9 cellular contexts compared by ENCODE assay signal in genomic region chr18:48813833-48814489, GRCh38.
DNase-seq lines count a peak whose midpoint lies in the region; ATAC-seq, FAIRE-seq and TF ChIP-seq lines count a peak whose summit lies in the region.
"Had no signal": no experiment of that assay in that cellular context is flagged by ENCODE, and none has a peak within 500 bp of the region (broad histone marks: within the 10 kb centered on the region; RNA-seq: fewer than 3 reads in every experiment).

No MANE protein-coding gene starts in this region.

- peak overlapping the region; percentile 48 for H3K9ac ChIP-seq in GM12878 (ENCODE audit: control insufficient read depth, insufficient read depth, low read length)
- peak overlapping the region; percentile 15 for H3K9ac ChIP-seq in mucosa of stomach (ENCODE audit: low read length)
- no peak overlapping the region for H3K9ac ChIP-seq in Karpas-422 (ENCODE audit: low read length)

- no peaks in the 10 kb centered on the region for H3K9me3 ChIP-seq in CD4-positive, alpha-beta memory T cell (ENCODE audit: control insufficient read depth in 1 of 2, low read length in 2 of 2)
- H3K9me3 ChIP-seq in GM12878 (replicated peaks; ENCODE audit: control insufficient read depth, insufficient read depth, low read length), result no peaks in the 10 kb centered on the region
- no peaks in the 10 kb centered on the region for H3K9me3 ChIP-seq in mucosa of stomach (ENCODE audit: control insufficient read depth, low read length)
- H3K9me3 ChIP-seq in Karpas-422 (ENCODE audit: low read length), result no peaks in the 10 kb centered on the region

- no peak for FAIRE-seq in GM12878 (lab: Jason Lieb, UNC)

- no peaks in the 10 kb centered on the region for H3K27me3 Mint-ChIP-seq in CD4-positive, alpha-beta memory T cell

- H3K4me1 Mint-ChIP-seq in CD4-positive, alpha-beta memory T cell, result peaks cover 41 to 66% (median 54%) of the 10 kb centered on the region in 4 donors

- H3K36me3 Mint-ChIP-seq in CD4-positive, alpha-beta memory T cell, result peaks cover 0 to 1% of the 10 kb centered on the region in 2 donors

- peak overlapping the region; percentile 91 to 99 (median 97) for H3K27ac Mint-ChIP-seq in CD4-positive, alpha-beta memory T cell

- peak overlapping the region; percentile 25 for H2AFZ ChIP-seq in GM12878 (ENCODE audit: control insufficient read depth, low read depth, low read length)
- H2AFZ ChIP-seq in Karpas-422 (ENCODE audit: low read length), result no peak overlapping the region

- H3K4me1 ChIP-seq in CD4-positive, alpha-beta memory T cell (ENCODE audit: insufficient read depth, low read length), result peaks cover 47% of the 10 kb centered on the region
- peaks cover 33% of the 10 kb centered on the region for H3K4me1 ChIP-seq in GM12878 (ENCODE audit: control insufficient read depth, insufficient read depth, low read length)
- H3K4me1 ChIP-seq in mucosa of stomach (ENCODE audit: control insufficient read depth, insufficient read depth, low read length), result peaks cover 17% of the 10 kb centered on the region
- no peaks in the 10 kb centered on the region for H3K4me1 ChIP-seq in Karpas-422 (ENCODE audit: low read length)

- H3K27ac ChIP-seq in CD4-positive, alpha-beta memory T cell (ENCODE audit: low read depth, low read length), result peak overlapping the region; percentile 82
- H3K27ac ChIP-seq in GM12878 (ENCODE audit: control insufficient read depth, insufficient read depth) (peak overlapping the region; percentile 81), Karpas-422 (ENCODE audit: low read length) (no peak overlapping the region)

- peak overlapping the region; percentile 22 to 86 (median 59) for H3K4me3 Mint-ChIP-seq in CD4-positive, alpha-beta memory T cell
- H3K4me3 Mint-ChIP-seq: nephron had no signal

- H3K4me2 ChIP-seq in GM12878 (ENCODE audit: control insufficient read depth, insufficient read depth) (peak overlapping the region; percentile 15; the same call in 1 of the 2 replicates), Karpas-422 (ENCODE audit: low read depth, low read length, poor library complexity, severe bottlenecking) (no peak overlapping the region)

- WGBS in GM12878 (ENCODE audit: insufficient coverage, insufficient replicate concordance, low lambda C conversion rate, missing lambda C conversion rate), result 30% methylated on average over 5 of the region's 5 CpGs

- no peak overlapping the region for H3K4me3 ChIP-seq in CD4-positive, alpha-beta memory T cell (ENCODE audit: low read length in 2 of 2)
- no peak overlapping the region for H3K4me3 ChIP-seq in GM12878
- H3K4me3 ChIP-seq in mucosa of stomach (ENCODE audit: low read length), result no peak overlapping the region
- no peak overlapping the region for H3K4me3 ChIP-seq in Karpas-422 (ENCODE audit: low read length)

- ATAC-seq in GM12878, result peak; percentile 70

- RAD21 ChIA-PET in GM12878 (lab: Charles Lee; ENCODE audit: unreplicated experiment), result interaction anchor here (1.0 to 7.3 kb wide), 9 partner anchors 12 to 134 kb away, joined by 3 to 61 read pairs (median 9); no protein-coding TSS in a partner anchor

- CTCF ChIA-PET in CD4-positive, alpha-beta memory T cell (lab: Charles Lee; ENCODE audit: partially characterized antibody), result interaction anchor here (0.7 to 3.5 kb wide), 9 partner anchors 12 to 138 kb away, joined by 3 to 18 read pairs (median 4); no protein-coding TSS in a partner anchor
- CTCF ChIA-PET in GM12878 (lab: Yijun Ruan, JAX), result interaction anchor here (0.6 to 2.6 kb wide), 10 partner anchors 8 to 429 kb away, joined by 3 to 16 read pairs (median 4); no protein-coding TSS in a partner anchor

- no peaks in the 10 kb centered on the region for H3K79me2 ChIP-seq in GM12878 (ENCODE audit: control insufficient read depth, insufficient read depth, low read length)
- no peaks in the 10 kb centered on the region for H3K79me2 ChIP-seq in Karpas-422 (ENCODE audit: low read length)

- TF ChIP-seq EP300 in GM12878 (IDR thresholded peaks at IDR 0.05; ENCODE audit: borderline replicate concordance in 1 of 2, control insufficient read depth in 1 of 2, low read depth in 2 of 2, low read length in 2 of 2), result no peak

- no peaks in the 10 kb centered on the region for H3K9me2 ChIP-seq in Karpas-422 (replicated peaks; ENCODE audit: insufficient read depth, low read length)

- no peak for TF ChIP-seq POLR2A in GM12878 (IDR thresholded peaks at IDR 0.05; ENCODE audit: low read depth, low read length)

- H3K36me3 ChIP-seq in CD4-positive, alpha-beta memory T cell (ENCODE audit: insufficient read depth, low read length), result no peaks in the 10 kb centered on the region
- H3K36me3 ChIP-seq in GM12878 (ENCODE audit: control insufficient read depth in 2 of 2, insufficient read depth in 2 of 2, low read length in 1 of 2), result 0 out of 4 replicates have a peak, but pooled peaks cover 0 to 1% of the 10 kb centered on the region in 2 experiments
- H3K36me3 ChIP-seq in mucosa of stomach (ENCODE audit: control insufficient read depth, insufficient read depth, low read length), result peaks cover 3% of the 10 kb centered on the region
- no peaks in the 10 kb centered on the region for H3K36me3 ChIP-seq in Karpas-422 (ENCODE audit: insufficient read depth, low read length)

- TF ChIP-seq RAD21 in GM12878 (IDR thresholded peaks at IDR 0.05; ENCODE audit: insufficient read depth, low read depth, low read length), result no peak

- TF ChIP-seq CTCF in GM12878 (IDR thresholded peaks at IDR 0.05 in 2 of 3, conservative IDR thresholded peaks at IDR 0.05 in 1 of 3; ENCODE audit: control insufficient read depth in 2 of 3, extremely low read depth in 1 of 3, insufficient read depth in 1 of 3, low read depth in 3 of 3, low read length in 3 of 3), result no peak

- POLR2A ChIA-PET in CD4-positive, alpha-beta memory T cell (lab: Charles Lee; ENCODE audit: partially characterized antibody), result interaction anchor here (0.6 to 5.8 kb wide), 19 partner anchors 9 to 646 kb away, joined by 3 to 101 read pairs (median 8); partner anchors contain the start of gene SMAD7
- POLR2A ChIA-PET in GM12878 (lab: Charles Lee), result interaction anchor here (1.0 to 3.9 kb wide), 6 partner anchors 12 to 35 kb away, joined by 3 to 31 read pairs (median 12); no protein-coding TSS in a partner anchor

- no peaks in the 10 kb centered on the region for H3K27me3 ChIP-seq in CD4-positive, alpha-beta memory T cell (ENCODE audit: insufficient read depth, low read length)
- H3K27me3 ChIP-seq in GM12878 (replicated peaks in 1 of 2; ENCODE audit: control insufficient read depth in 2 of 2, insufficient read depth in 2 of 2, low read length in 1 of 2) (no peaks in the 10 kb centered on the region), mucosa of stomach (ENCODE audit: control insufficient read depth, insufficient read depth, low read length) (no peaks in the 10 kb centered on the region), Karpas-422 (ENCODE audit: low read length) (no peaks in the 10 kb centered on the region; the same call in 1 of the 2 replicates)

- intact Hi-C loops in CD4-positive, alpha-beta memory T cell (cut with micrococcal nuclease), result loop anchor here (1.0 kb wide), 1 partner anchor 20 kb away; no protein-coding TSS in a partner anchor
- intact Hi-C loops in GM12878 (cut with micrococcal nuclease; ENCODE audit: unreplicated experiment), result loop anchor here (2.0 kb wide), 1 partner anchor 29 kb away; no protein-coding TSS in a partner anchor

- BruUV-seq in GM12878 (replicated peaks; lab: Mats Ljungman, UMichigan), result no TSS peak

- peak; percentile 71 to 86 (median 80) for DNase-seq in CD4-positive, alpha-beta memory T cell
- DNase-seq in T follicular helper cell (ENCODE audit: low read depth) (peak; percentile 37), GM12878 (ENCODE audit: low read depth, low spot score) (no peak), Karpas-422 (no peak), NCI-H524 treated with DMSO at 0.1 percent for 48 hours (lab: John Stamatoyannopoulos, UW) (no peak), NCI-H82 treated with DMSO at 0.1 percent for 48 hours (lab: John Stamatoyannopoulos, UW; ENCODE audit: unreplicated experiment) (no peak), UCSD-AML1 (lab: John Stamatoyannopoulos, UW; ENCODE audit: unreplicated experiment) (no peak)

- SMC1A ChIA-PET in GM12878 (lab: Charles Lee; ENCODE audit: uncharacterized antibody, unreplicated experiment), result interaction anchor here (0.8 to 12.6 kb wide), 17 partner anchors 9 to 675 kb away, joined by 3 to 129 read pairs (median 5); no protein-coding TSS in a partner anchor

- H4K20me1 ChIP-seq in GM12878 (ENCODE audit: control insufficient read depth, insufficient read depth), result no peaks in the 10 kb centered on the region
- no peaks in the 10 kb centered on the region for H4K20me1 ChIP-seq in Karpas-422 (ENCODE audit: insufficient read depth, low read depth, low read length)

- H3K9me3 Mint-ChIP-seq in CD4-positive, alpha-beta memory T cell, result peaks cover 0 to 2% (median 0%) of the 10 kb centered on the region in 8 donors
- H3K9me3 Mint-ChIP-seq: nephron had no signal

- in situ Hi-C loops in GM12878 (cut with MboI), result loop anchor here (25.0 kb wide), 1 partner anchor 1473 kb away; the partner anchor contains the start of genes CXXC1 and MBD1

TF ChIP-seq in GM12878, 131 proteins besides CTCF, POLR2A, EP300 and RAD21 (continues in another document):
- TF ChIP-seq ATF7 (IDR thresholded peaks at IDR 0.05; ENCODE audit: low read depth) (peak; percentile 93), SUPT20H (IDR thresholded peaks at IDR 0.05; ENCODE audit: borderline replicate concordance, control insufficient read depth, low read depth, low read length) (no peak), TBL1XR1 (IDR thresholded peaks at IDR 0.05; ENCODE audit: low read depth, low read length) (no peak), BHLHE40 (IDR thresholded peaks at IDR 0.05; ENCODE audit: borderline replicate concordance in 1 of 2, low read depth in 2 of 2, low read length in 1 of 2) (peak; percentile 31 to 39; a peak in 2 of 4 replicates), KLF5 (IDR thresholded peaks at IDR 0.05; ENCODE audit: partially characterized antibody) (peak; percentile 72), GABPA (IDR thresholded peaks at IDR 0.05; ENCODE audit: low read depth) (no peak), BCL3 (IDR thresholded peaks at IDR 0.05; ENCODE audit: borderline replicate concordance, insufficient read depth, low read depth, low read length, poor library complexity, severe bottlenecking) (no peak)

Comparison
In these comparisons a context has a peak if more than half of its experiments do, and no peak if none do; other contexts are left out.
1. DNase-seq: peak in CD4-positive, alpha-beta memory T cell (5 of 5) and T follicular helper cell (single experiment); none in GM12878 (single experiment), Karpas-422 (single experiment), NCI-H524 treated with DMSO at 0.1 percent for 48 hours (single experiment), NCI-H82 treated with DMSO at 0.1 percent for 48 hours (single experiment) and UCSD-AML1 (single experiment).